ENCODE assay signal across 16 cellular contexts in the genomic region with DNA sequence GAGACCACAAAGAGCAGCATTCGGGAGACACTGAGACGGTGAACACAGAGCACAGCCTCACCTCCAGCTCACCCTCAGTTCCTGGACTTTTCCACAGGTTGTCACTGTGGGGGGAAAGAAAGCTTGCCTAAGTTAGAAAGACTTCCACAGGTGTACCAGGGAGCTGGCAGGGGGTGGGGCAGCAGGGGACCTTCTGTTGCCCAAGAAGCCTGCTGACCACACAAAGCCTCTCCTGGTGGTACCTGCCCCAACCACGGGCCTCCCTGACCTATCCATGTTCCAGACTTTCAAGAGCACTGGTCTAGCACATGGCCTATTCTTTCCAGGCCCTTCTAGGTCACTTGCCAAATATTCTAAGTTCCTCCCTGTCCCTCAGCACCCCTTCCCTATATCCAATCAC.
DNase-seq lines count a peak whose midpoint lies in the region; TF ChIP-seq lines count a peak whose summit lies in the region.
"Had no signal": no experiment of that assay in that cellular context is flagged by ENCODE, and none has a peak within 500 bp of the region (broad histone marks: within the 10 kb centered on the region; RNA-seq: fewer than 3 reads in every experiment).

No MANE protein-coding gene starts in this region.

- H3K23ac ChIP-seq in mesenchymal stem cell (ENCODE audit: low read length in 2 of 2) (no peak overlapping the region), neuronal stem cell (ENCODE audit: low read depth, low read length, poor library complexity) (no peak overlapping the region)

- H3K27me3 ChIP-seq in right atrium auricular region, result no peaks in the 10 kb centered on the region
- no peaks in the 10 kb centered on the region for H3K27me3 ChIP-seq in mesenchymal stem cell (ENCODE audit: control insufficient read depth in 1 of 2, insufficient read depth in 1 of 2, low read length in 2 of 2)
- peaks cover 0 to 6% (median 0%) of the 10 kb centered on the region in 3 experiments for H3K27me3 ChIP-seq in neuronal stem cell (ENCODE audit: control insufficient read depth in 3 of 3, insufficient read depth in 3 of 3, low read depth in 1 of 3, low read length in 3 of 3)
- H3K27me3 ChIP-seq: BLaER1 had no signal

- H3K79me1 ChIP-seq in mesenchymal stem cell (replicated peaks; ENCODE audit: low read length, poor library complexity, severe bottlenecking) (no peaks in the 10 kb centered on the region), neuronal stem cell (ENCODE audit: low read depth, low read length) (no peaks in the 10 kb centered on the region)

- H2AK5ac ChIP-seq in mesenchymal stem cell (ENCODE audit: low read length, severe bottlenecking), result no peak overlapping the region
- H2AK5ac ChIP-seq in neuronal stem cell (ENCODE audit: low read depth, low read length), result peak overlapping the region; percentile 25

- H4K91ac ChIP-seq in mesenchymal stem cell (ENCODE audit: low read length), result no peak overlapping the region
- H4K91ac ChIP-seq in neuronal stem cell (ENCODE audit: low read depth, low read length, poor library complexity), result no peak overlapping the region

- DNase-seq in right atrium auricular region (ENCODE audit: low spot score) (peak; percentile 51), cardiac septum (ENCODE audit: low spot score) (no peak), mesenchymal stem cell (no peak), neuronal stem cell (ENCODE audit: low spot score) (no peak), T-helper 9 cell (no peak)
- DNase-seq in stimulated activated CD4-positive, alpha-beta T cell treated with anti-CD3 and anti-CD28 coated beads, Interleukin-4, amount 100 ng/mL, for 1 hour, result no peak
- DNase-seq in stimulated activated naive CD4-positive, alpha-beta T cell treated with Interleukin-2 at 50 U/mL for 16 hours (lab: John Stamatoyannopoulos, UW), result no peak
- DNase-seq: 8988T; CD4-positive, alpha-beta memory T cell; DMS153; DMS79; GDM1; GM23248; HFFc6 had no signal

- H2BK5ac ChIP-seq in mesenchymal stem cell (ENCODE audit: low read depth, low read length, poor library complexity, severe bottlenecking), result no peak overlapping the region
- H2BK5ac ChIP-seq in neuronal stem cell (ENCODE audit: low read length), result no peak overlapping the region

- H3K9ac ChIP-seq in mesenchymal stem cell (ENCODE audit: low read length) (no peak overlapping the region), neuronal stem cell (ENCODE audit: low read depth, low read length, poor library complexity) (no peak overlapping the region)
- H3K9ac ChIP-seq: BLaER1, GM23248 had no signal

- H4K8ac ChIP-seq in mesenchymal stem cell (ENCODE audit: low read length) (no peak overlapping the region), neuronal stem cell (ENCODE audit: low read depth, low read length) (no peak overlapping the region)

- H3K4me2 ChIP-seq in mesenchymal stem cell (ENCODE audit: low read length, poor library complexity, severe bottlenecking) (no peak overlapping the region), neuronal stem cell (ENCODE audit: insufficient read depth, low read length, poor library complexity, severe bottlenecking) (no peak overlapping the region)
- H3K4me2 ChIP-seq: BLaER1 had no signal

- H2BK12ac ChIP-seq in mesenchymal stem cell (ENCODE audit: low read length in 2 of 2) (no peak overlapping the region), neuronal stem cell (ENCODE audit: low read length) (no peak overlapping the region)

- H3K4ac ChIP-seq in mesenchymal stem cell (ENCODE audit: low read depth in 1 of 2, low read length in 2 of 2), result no peak overlapping the region
- no peak overlapping the region for H3K4ac ChIP-seq in neuronal stem cell (ENCODE audit: low read length)

- peak overlapping the region; percentile 44 for H2BK15ac ChIP-seq in mesenchymal stem cell (ENCODE audit: low read depth, poor library complexity, severe bottlenecking)
- H2BK15ac ChIP-seq in neuronal stem cell (ENCODE audit: low read length), result no peak overlapping the region

- H3K18ac ChIP-seq in mesenchymal stem cell (ENCODE audit: low read depth in 1 of 2, low read length in 2 of 2), result no peak overlapping the region
- H3K18ac ChIP-seq in neuronal stem cell (ENCODE audit: low read length), result peak overlapping the region; percentile 58

- H2AFZ ChIP-seq in mesenchymal stem cell (ENCODE audit: low read depth, low read length) (no peak overlapping the region), neuronal stem cell (ENCODE audit: low read length) (no peak overlapping the region)
- H2AFZ ChIP-seq: GM23248 had no signal

- no peaks in the 10 kb centered on the region for H3K9me3 ChIP-seq in right atrium auricular region
- no peaks in the 10 kb centered on the region for H3K9me3 ChIP-seq in mesenchymal stem cell (ENCODE audit: control insufficient read depth, low read length)
- H3K9me3 ChIP-seq in neuronal stem cell (replicated peaks in 1 of 2; ENCODE audit: control insufficient read depth in 2 of 2, insufficient read depth in 1 of 2, low read depth in 1 of 2, low read length in 2 of 2), result peaks cover 0 to 2% of the 10 kb centered on the region in 2 donors
- H3K9me3 ChIP-seq: BLaER1 had no signal

- H3K4me3 ChIP-seq in right atrium auricular region (no peak overlapping the region), mesenchymal stem cell (ENCODE audit: insufficient read depth in 1 of 2, low read depth in 1 of 2, low read length in 2 of 2) (no peak overlapping the region), neuronal stem cell (ENCODE audit: low read length in 2 of 2) (no peak overlapping the region)
- H3K4me3 ChIP-seq: BLaER1, GM23248 had no signal

- WGBS in mesenchymal stem cell, result 97% methylated on average over 1 of the region's 3 CpGs
- WGBS in neuronal stem cell (ENCODE audit: extremely low coverage in 2 of 2, insufficient read length in 2 of 2, insufficient replicate concordance in 1 of 2), 2 donors, result no CpG with 5 or more reads among the region's 3 CpGs

- H3K14ac ChIP-seq in mesenchymal stem cell (ENCODE audit: low read length in 2 of 2) (no peak overlapping the region), neuronal stem cell (ENCODE audit: low read length) (no peak overlapping the region)

- intact Hi-C loops in cardiac septum (cut with DNase I), result no loop called here

- no peak for TF ChIP-seq CTCF in right atrium auricular region (IDR thresholded peaks at IDR 0.05)

- H3K27ac ChIP-seq in right atrium auricular region (no peak overlapping the region), mesenchymal stem cell (ENCODE audit: low read length, poor library complexity, severe bottlenecking) (no peak overlapping the region), neuronal stem cell (replicated peaks; ENCODE audit: low read length) (no peak overlapping the region)
- H3K27ac ChIP-seq: BLaER1, GM23248, HL-60 had no signal

- H2BK120ac ChIP-seq in mesenchymal stem cell (ENCODE audit: low read depth, low read length) (no peak overlapping the region), neuronal stem cell (ENCODE audit: low read depth, low read length) (no peak overlapping the region)

- H3K36me3 ChIP-seq in right atrium auricular region (no peaks in the 10 kb centered on the region), mesenchymal stem cell (ENCODE audit: control insufficient read depth in 1 of 2, insufficient read depth in 2 of 2, low read depth in 1 of 2, low read length in 2 of 2) (no peaks in the 10 kb centered on the region), neuronal stem cell (replicated peaks in 1 of 2; ENCODE audit: control insufficient read depth in 2 of 2, insufficient read depth in 2 of 2, low read length in 2 of 2) (no peaks in the 10 kb centered on the region)
- H3K36me3 ChIP-seq: BLaER1 had no signal

- peaks cover 0 to 5% of the 10 kb centered on the region in 2 donors for H3K4me1 ChIP-seq in right atrium auricular region
- H3K4me1 ChIP-seq in mesenchymal stem cell (ENCODE audit: control insufficient read depth, insufficient read depth, low read depth, low read length), result peaks cover 2% of the 10 kb centered on the region
- H3K4me1 ChIP-seq in neuronal stem cell (ENCODE audit: control insufficient read depth in 2 of 2, insufficient read depth in 1 of 2, low read depth in 1 of 2, low read length in 2 of 2), result peaks cover 2 to 10% of the 10 kb centered on the region in 2 donors
